20 cellular contexts compared by ENCODE assay signal in genomic region chr1:40676516-40676915, GRCh38. TPM values are rescaled to one million over a fixed set of nuclear protein-coding genes. Genes with fewer than 3 reads are reported as not detected.
DNase-seq lines count a peak whose midpoint lies in the region; ATAC-seq and TF ChIP-seq lines count a peak whose summit lies in the region.
"Had no signal": no experiment of that assay in that cellular context is flagged by ENCODE, and none has a peak within 500 bp of the region (broad histone marks: within the 10 kb centered on the region; RNA-seq: fewer than 3 reads in every experiment).

No MANE protein-coding gene starts in this region.

- H2AFZ ChIP-seq in osteoblast (ENCODE audit: low read length) = no peak overlapping the region

- H3K79me2 ChIP-seq in osteoblast (ENCODE audit: insufficient read depth, low read length) = no peaks in the 10 kb centered on the region

- CTCF ChIA-PET in A673 (lab: Charles Lee) (no interaction called here), Calu3 (lab: Charles Lee) (no interaction called here)

- ATAC-seq in omental fat pad (ENCODE audit: low FRiP score) (no peak), HG03565 (IDR thresholded peaks at IDR 0.05; ENCODE audit: unreplicated experiment) (no peak)
- ATAC-seq: HCT116, HepG2 had no signal

- no peak overlapping the region for H3K4me2 ChIP-seq in osteoblast (ENCODE audit: insufficient read depth, low read length)

- H3K27ac Mint-ChIP-seq in Calu3 (ENCODE audit: unreplicated experiment) = no peak overlapping the region
- H3K27ac Mint-ChIP-seq: CD14-positive monocyte; CD4-positive, alpha-beta memory T cell; HFFc6 had no signal

- intact Hi-C loops in A673 (cut with micrococcal nuclease; ENCODE audit: unreplicated experiment) (no loop called here), Calu3 (cut with micrococcal nuclease; ENCODE audit: unreplicated experiment) (no loop called here)

- no peak for TF ChIP-seq CTCF in A673 (conservative IDR thresholded peaks at IDR 0.05; ENCODE audit: low read depth, low read length)
- no peak for TF ChIP-seq CTCF in osteoblast (IDR thresholded peaks at IDR 0.05; ENCODE audit: extremely low read depth, low read depth, low read length)
- no peak for TF ChIP-seq CTCF in omental fat pad (IDR thresholded peaks at IDR 0.05)
- TF ChIP-seq CTCF in Calu3 (IDR thresholded peaks at IDR 0.05; ENCODE audit: unreplicated experiment) = no peak

- peaks cover 18% of the 10 kb centered on the region for H3K27me3 Mint-ChIP-seq in Calu3 (ENCODE audit: unreplicated experiment)

- H3K36me3 ChIP-seq in A673 (ENCODE audit: insufficient read depth, low read length, poor library complexity, severe bottlenecking) (no peaks in the 10 kb centered on the region), MG63 (no peaks in the 10 kb centered on the region), osteoblast (ENCODE audit: insufficient read depth, low read length) (no peaks in the 10 kb centered on the region)
- H3K36me3 ChIP-seq: BE2C had no signal

- peak; percentile 52 for DNase-seq in A673 (ENCODE audit: low spot score)
- peak; percentile 22 for DNase-seq in MG63
- peak; percentile 29 for DNase-seq in dermis blood vessel endothelial cell
- peak; percentile 32 for DNase-seq in osteoblast (ENCODE audit: insufficient read length, low spot score, missing footprints)
- DNase-seq in T-helper 1 cell = no peak
- DNase-seq in omental fat pad (ENCODE audit: low spot score) = no peak
- DNase-seq in Calu3 = no peak
- DNase-seq: 8988T; BE2C; CD4-positive, alpha-beta memory T cell; DMS79 treated with DMSO at 0.1 percent for 48 hours; GF-D8; GOT3; H7; HFFc6 had no signal

- H3K27me3 ChIP-seq in A673 (replicated peaks; ENCODE audit: insufficient read depth, low read depth, low read length, poor library complexity) (no peaks in the 10 kb centered on the region), MG63 (no peaks in the 10 kb centered on the region), osteoblast (ENCODE audit: insufficient read depth, low read length) (no peaks in the 10 kb centered on the region)
- H3K27me3 ChIP-seq: BE2C had no signal

- no peak overlapping the region for H3K4me3 Mint-ChIP-seq in Calu3 (ENCODE audit: low read depth, unreplicated experiment)
- H3K4me3 Mint-ChIP-seq: CD14-positive monocyte; CD4-positive, alpha-beta memory T cell; HFFc6; IgD-negative memory B cell had no signal

- BruUV-seq in A673 (replicated peaks; lab: Mats Ljungman, UMichigan) (no TSS peak), Calu3 (replicated peaks; lab: Mats Ljungman, UMichigan) (no TSS peak)

- H3K9me3 ChIP-seq in A673 (ENCODE audit: low read depth, low read length, poor library complexity, severe bottlenecking) = no peaks in the 10 kb centered on the region
- no peaks in the 10 kb centered on the region for H3K9me3 ChIP-seq in MG63
- no peaks in the 10 kb centered on the region for H3K9me3 ChIP-seq in osteoblast (ENCODE audit: low read depth, low read length)
- H3K9me3 ChIP-seq: BE2C had no signal

- H3K36me3 Mint-ChIP-seq in Calu3 (ENCODE audit: insufficient read depth, unreplicated experiment) = no peaks in the 10 kb centered on the region
- H3K36me3 Mint-ChIP-seq: CD14-positive monocyte; CD4-positive, alpha-beta memory T cell; IgD-negative memory B cell had no signal

- no peak overlapping the region for H3K4me3 ChIP-seq in A673 (ENCODE audit: low read depth, low read length, poor library complexity, severe bottlenecking)
- H3K4me3 ChIP-seq in MG63 = no peak overlapping the region
- H3K4me3 ChIP-seq in osteoblast (ENCODE audit: insufficient read depth, low read length) = no peak overlapping the region

- H3K9me3 Mint-ChIP-seq in Calu3 (ENCODE audit: low read depth, unreplicated experiment) = no peaks in the 10 kb centered on the region
- H3K9me3 Mint-ChIP-seq: CD4-positive, alpha-beta memory T cell; HFFc6; IgD-negative memory B cell had no signal

- H3K4me1 ChIP-seq in A673 (ENCODE audit: insufficient read depth, low read length, poor library complexity, severe bottlenecking) (peaks cover 33% of the 10 kb centered on the region), osteoblast (ENCODE audit: insufficient read depth, low read length) (no peaks in the 10 kb centered on the region)
- H3K4me1 ChIP-seq: BE2C had no signal

- H4K20me1 ChIP-seq in osteoblast (ENCODE audit: insufficient read depth, low read length) = no peaks in the 10 kb centered on the region

- POLR2A ChIA-PET in A673 (lab: Charles Lee; ENCODE audit: low non-redundant PET) = no interaction called here

- H3K27ac ChIP-seq in A673 (ENCODE audit: low read depth, low read length, poor library complexity, severe bottlenecking) = peak overlapping the region; percentile 72
- no peak overlapping the region for H3K27ac ChIP-seq in osteoblast (ENCODE audit: low read depth, low read length)

- no peaks in the 10 kb centered on the region for H3K4me1 Mint-ChIP-seq in Calu3 (ENCODE audit: low read depth, unreplicated experiment)
- H3K4me1 Mint-ChIP-seq: CD14-positive monocyte; CD4-positive, alpha-beta memory T cell had no signal

RNA-seq across cellular contexts. Expression of gene RIMS3, which starts 11.0 kb away (rescaled TPM):
- total RNA-seq in A673 (2021) (9.9 and 21.5 TPM in 2 replicates), dermis blood vessel endothelial cell (0.28 and 0.34 TPM in 2 replicates), osteoblast (3.5 and 6.2 TPM in 2 replicates), omental fat pad (1 to 10 TPM in 3 of 4 donors, under 1 TPM in 1; 0.79 to 2.2 (median 1.7) TPM), Calu3 (2022) (0.81 and 1.3 TPM in 2 replicates)
- 0.82 TPM in 1 of 2 replicates, not detected in the other for total RNA-seq in MG63 (2014; rRNA removed; shearing (Covaris generic); ENCODE audit: low replicate concordance)

RNA-seq across cellular contexts. Expression of gene NFYC, which starts 15.0 kb away (rescaled TPM):
- 81.9 and 83.0 TPM in 2 replicates for total RNA-seq in A673 (2021)
- 10.7 and 16.4 TPM in 2 replicates for total RNA-seq in MG63 (2014; rRNA removed; shearing (Covaris generic); ENCODE audit: low replicate concordance)
- 19.2 and 29.5 TPM in 2 replicates for total RNA-seq in dermis blood vessel endothelial cell
- 24.2 TPM in 2 replicates for total RNA-seq in osteoblast
- 10 to 100 TPM; 29.8 to 44.6 (median 32.4) TPM for total RNA-seq in omental fat pad
- 65.5 and 66.0 TPM in 2 replicates for total RNA-seq in Calu3 (2022)

Comparison
In these comparisons a context has a peak if more than half of its experiments do, and no peak if none do; other contexts are left out.
1. DNase-seq: peak in A673 (single experiment), MG63 (single experiment), dermis blood vessel endothelial cell (single experiment) and osteoblast (single experiment); none in T-helper 1 cell (0 of 5), omental fat pad (single experiment) and Calu3 (single experiment).